Comparison of ENCODE assay signal across 8 cellular contexts in the genomic region with DNA sequence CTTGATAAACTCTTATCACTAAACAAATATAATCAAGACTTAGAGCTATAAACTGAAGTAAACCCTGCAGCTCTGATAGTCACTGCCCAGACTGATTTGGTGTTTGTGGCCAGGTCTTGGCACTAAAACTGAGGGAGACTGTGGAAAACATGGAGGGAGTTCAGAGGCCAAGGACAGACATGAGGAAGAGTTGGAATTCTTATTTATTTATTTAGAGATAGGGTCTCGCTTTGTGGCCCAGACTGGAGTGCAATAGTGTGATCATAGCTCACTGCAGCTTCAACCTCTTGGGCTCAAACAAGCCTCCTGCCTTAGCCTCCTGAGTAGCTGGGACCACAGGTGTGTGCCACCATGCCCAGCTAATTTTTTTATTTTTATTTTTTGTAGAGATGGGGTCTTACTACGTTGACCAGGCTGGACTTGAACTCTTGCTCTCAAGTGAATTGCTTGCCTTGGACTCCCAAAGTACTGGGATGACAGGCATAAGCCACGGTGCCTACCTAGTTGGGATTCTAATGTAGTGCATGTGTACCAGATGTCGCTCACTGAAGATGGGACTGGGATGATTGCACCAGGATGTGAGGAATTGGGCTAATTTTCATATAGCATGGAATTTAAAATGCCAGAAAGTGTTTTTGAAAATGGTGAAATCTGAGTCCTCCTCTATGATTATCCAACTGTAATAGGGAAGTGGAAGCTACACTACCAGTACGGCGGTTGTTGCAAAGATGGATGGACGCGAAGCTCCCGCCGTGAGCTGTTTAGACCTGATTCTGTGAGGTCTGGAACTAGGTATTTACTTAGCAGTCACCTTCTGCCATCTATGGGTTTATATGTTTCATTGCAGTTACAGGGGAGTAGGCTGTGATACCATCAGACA. TPM values are rescaled to one million over a fixed set of nuclear protein-coding genes. Genes with fewer than 3 reads are reported as not detected.
A peak's percentile ranks its signal among the peaks of the same experiment; 100 is the strongest.
DNase-seq lines count a peak whose midpoint lies in the region; ATAC-seq lines count a peak whose summit lies in the region.

No MANE protein-coding gene starts in this region.

- no peaks in the 10 kb centered on the region for H3K27me3 Mint-ChIP-seq in T-helper 17 cell

- no peaks in the 10 kb centered on the region for H3K27me3 ChIP-seq in ACC112 (ENCODE audit: insufficient read depth, low read length)

- no peaks in the 10 kb centered on the region for H3K36me3 Mint-ChIP-seq in T-helper 17 cell (ENCODE audit: low read depth)

- peak overlapping the region; percentile 55 for H2AFZ ChIP-seq in ACC112 (ENCODE audit: low read length, unreplicated experiment)

- in situ Hi-C loops in T47D (cut with HindIII; ENCODE audit: low pct_unique_long_range_greater_than_20kb, low sequenced_read_pairs) = no loop called here

- peak overlapping the region; percentile 87 for H3K27ac Mint-ChIP-seq in T-helper 17 cell

- H3K4me3 ChIP-seq in ACC112 (ENCODE audit: low read depth, low read length) = no peak overlapping the region

- no peaks in the 10 kb centered on the region for H3K79me2 ChIP-seq in ACC112 (ENCODE audit: control insufficient read depth, insufficient read depth, low read length, unreplicated experiment)

- peaks cover 25% of the 10 kb centered on the region for H3K4me1 Mint-ChIP-seq in T-helper 17 cell

- DNase-seq in NCI-H2081 (lab: John Stamatoyannopoulos, UW) = peak; percentile 59 to 80
- peak in 2 of 3 donors; percentile 26 to 27 for DNase-seq in T-helper 17 cell
- DNase-seq in T47D (ENCODE audit: low read depth in 1 of 2, low spot score in 1 of 2) = peak; percentile 51 to 68
- DNase-seq in inferior parietal cortex (ENCODE audit: extremely low spot score) = peak; percentile 66
- peak; percentile 35 for DNase-seq in stimulated activated CD4-positive, alpha-beta T cell treated with anti-CD3 and anti-CD28 coated beads, Interleukin-15, amount 100 ng/mL, for 48 hours (ENCODE audit: low read depth in 2 of 2)

- peak overlapping the region; percentile 74 for H3K4me3 Mint-ChIP-seq in T-helper 17 cell

- no peak overlapping the region for H3K27ac ChIP-seq in ACC112 (ENCODE audit: low read depth, low read length)

- H3K36me3 ChIP-seq in ACC112 (ENCODE audit: insufficient read depth, low read length) = no peaks in the 10 kb centered on the region

- H3K4me1 ChIP-seq in ACC112 (ENCODE audit: control insufficient read depth, insufficient read depth, low read length, unreplicated experiment) = peaks cover 28% of the 10 kb centered on the region

- H3K9me3 ChIP-seq in T-helper 17 cell (ENCODE audit: control insufficient read depth, low read length, poor library complexity, severe bottlenecking) = no peaks in the 10 kb centered on the region

- peak; percentile 85 for ATAC-seq in GM18502 (IDR thresholded peaks at IDR 0.05; ENCODE audit: poor library complexity, unreplicated experiment)
- peak; percentile 91 for ATAC-seq in HG02981 (IDR thresholded peaks at IDR 0.05; ENCODE audit: unreplicated experiment)
- ATAC-seq in T-helper 17 cell = peak; percentile 90

RNA-seq across cellular contexts. Expression of a gene that starts 52.7 kb away (rescaled TPM):
- total RNA-seq in T-helper 17 cell = 100 to 1,000 TPM in 1 of 2 donors, 10 to 100 TPM in 1; 77.2 to 109 TPM
